In the genomic region with DNA sequence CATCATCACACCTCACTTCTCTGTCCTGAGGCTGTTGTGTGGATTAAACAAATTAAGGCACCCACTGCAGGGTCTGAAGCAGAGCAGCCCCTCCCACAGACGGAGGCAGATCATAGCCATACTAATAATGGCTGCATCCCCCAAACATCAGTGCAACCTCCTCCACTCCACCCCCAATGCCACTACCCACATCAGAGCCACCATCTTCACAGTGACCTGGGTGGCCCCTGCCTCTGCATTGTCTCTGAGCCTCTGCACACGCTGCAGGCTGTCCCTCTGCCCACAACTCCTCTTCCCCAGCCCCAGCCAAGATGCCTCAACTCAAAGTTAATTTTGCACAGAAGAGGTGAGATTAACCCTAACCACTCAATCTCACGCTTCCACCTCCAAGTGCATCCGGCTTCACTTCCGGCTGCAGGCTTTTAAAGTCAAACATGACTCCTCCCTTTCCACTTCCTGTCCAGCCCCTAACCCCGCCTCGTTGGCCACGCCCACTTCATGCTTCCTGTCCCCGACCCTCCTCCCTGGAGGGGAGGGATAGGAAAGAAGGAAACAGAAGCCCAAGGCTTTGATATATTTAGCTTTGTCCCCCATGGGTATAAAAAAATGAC, we compare ENCODE assay signal across 10 cellular contexts. TPM values are rescaled to one million over a fixed set of nuclear protein-coding genes. Genes with fewer than 3 reads are reported as not detected.
DNase-seq lines count a peak whose midpoint lies in the region; ATAC-seq and TF ChIP-seq lines count a peak whose summit lies in the region.
"Had no signal": no experiment of that assay in that cellular context is flagged by ENCODE, and none has a peak within 500 bp of the region (broad histone marks: within the 10 kb centered on the region; RNA-seq: fewer than 3 reads in every experiment).

No MANE protein-coding gene starts in this region.

- no peak for TF ChIP-seq EP300 in stomach (IDR thresholded peaks at IDR 0.05)

- H3K27ac ChIP-seq in SJCRH30 (no peak overlapping the region), stomach (no peak overlapping the region)
- H3K27ac ChIP-seq: C4-2B, pancreas had no signal

- H3K27me3 ChIP-seq in SJCRH30 = no peaks in the 10 kb centered on the region
- peaks cover 0 to 8% (median 0%) of the 10 kb centered on the region in 3 donors for H3K27me3 ChIP-seq in stomach
- H3K27me3 ChIP-seq: pancreas had no signal

- H3K9me3 ChIP-seq in SJCRH30 (replicated peaks) = no peaks in the 10 kb centered on the region
- H3K9me3 ChIP-seq in stomach = peaks cover 0 to 11% (median 7%) of the 10 kb centered on the region in 4 donors
- H3K9me3 ChIP-seq: pancreas had no signal

- DNase-seq in activated naive CD8-positive, alpha-beta T cell treated with anti-CD3 and anti-CD28 coated beads for 36 hours = no peak
- DNase-seq in SJCRH30 (peak; percentile 29 to 30), activated gamma-delta T cell treated with Interleukin-2 at 50 U/mL for 16 hours (peak; percentile 61), stomach (peak; percentile 50), islet precursor cell (no peak), GDM1 (lab: John Stamatoyannopoulos, UW) (no peak)

- intact Hi-C loops in stomach (cut with DNase I; ENCODE audit: low total_unique reads) = no loop called here

- H3K4me1 Mint-ChIP-seq in activated naive CD8-positive, alpha-beta T cell (ENCODE audit: low read depth) = peaks cover 25% of the 10 kb centered on the region
- peaks cover 19% of the 10 kb centered on the region for H3K4me1 Mint-ChIP-seq in activated naive CD8-positive, alpha-beta T cell treated with anti-CD3 and anti-CD28 coated beads for 36 hours

- 37 to 48% (median 41%) methylated on average over 8 to 9 of the region's 9 CpGs for WGBS in stomach, 5 donors

- peaks cover 4% of the 10 kb centered on the region for H3K27me3 Mint-ChIP-seq in activated naive CD8-positive, alpha-beta T cell
- H3K27me3 Mint-ChIP-seq in activated naive CD8-positive, alpha-beta T cell treated with anti-CD3 and anti-CD28 coated beads for 36 hours = peaks cover 22% of the 10 kb centered on the region

- H3K4me3 Mint-ChIP-seq in activated naive CD8-positive, alpha-beta T cell = no peak overlapping the region
- no peak overlapping the region for H3K4me3 Mint-ChIP-seq in activated naive CD8-positive, alpha-beta T cell treated with anti-CD3 and anti-CD28 coated beads for 36 hours

- peak overlapping the region; percentile 51 for H3K27ac Mint-ChIP-seq in activated naive CD8-positive, alpha-beta T cell
- H3K27ac Mint-ChIP-seq in activated naive CD8-positive, alpha-beta T cell treated with anti-CD3 and anti-CD28 coated beads for 36 hours = no peak overlapping the region

- H3K9me3 Mint-ChIP-seq in activated naive CD8-positive, alpha-beta T cell (ENCODE audit: low read depth) = peaks cover 4% of the 10 kb centered on the region
- H3K9me3 Mint-ChIP-seq in activated naive CD8-positive, alpha-beta T cell treated with anti-CD3 and anti-CD28 coated beads for 36 hours = peaks cover 2% of the 10 kb centered on the region

- no peak overlapping the region for H3K4me3 ChIP-seq in SJCRH30
- no peak overlapping the region for H3K4me3 ChIP-seq in stomach
- H3K4me3 ChIP-seq: pancreas had no signal

- no peaks in the 10 kb centered on the region for H3K36me3 Mint-ChIP-seq in activated naive CD8-positive, alpha-beta T cell
- peaks cover 3% of the 10 kb centered on the region for H3K36me3 Mint-ChIP-seq in activated naive CD8-positive, alpha-beta T cell treated with anti-CD3 and anti-CD28 coated beads for 36 hours

- H3K4me1 ChIP-seq in SJCRH30 (no peaks in the 10 kb centered on the region), stomach (no peaks in the 10 kb centered on the region)
- H3K4me1 ChIP-seq: pancreas had no signal

- TF ChIP-seq POLR2A in stomach (IDR thresholded peaks at IDR 0.05) = no peak

- no peak for TF ChIP-seq CTCF in stomach (IDR thresholded peaks at IDR 0.05)

- H3K36me3 ChIP-seq in SJCRH30 = no peaks in the 10 kb centered on the region
- no peaks in the 10 kb centered on the region for H3K36me3 ChIP-seq in stomach
- H3K36me3 ChIP-seq: pancreas had no signal

- no peak for ATAC-seq in GM19351 (IDR thresholded peaks at IDR 0.05; ENCODE audit: unreplicated experiment)
- ATAC-seq: pancreas had no signal

RNA-seq across cellular contexts. Expression of gene JAKMIP1, which starts 22.7 kb away (rescaled TPM):
- 1 to 10 TPM; 1.0 to 1.6 TPM for total RNA-seq in activated naive CD8-positive, alpha-beta T cell treated with anti-CD3 and anti-CD28 coated beads for 36 hours
- not detected in 2 replicates for total RNA-seq in SJCRH30 (2014; rRNA removed; shearing (Covaris generic))
- total RNA-seq in stomach = 10 to 100 TPM in 1 of 5 donors, under 1 TPM in 2, not detected in 2; 0.18 to 10.3 (median 0.87) TPM
- polyA plus RNA-seq in stomach = under 1 TPM; 0.40 to 0.62 (median 0.46) TPM

Comparison
In these comparisons a context has a peak if more than half of its experiments do, and no peak if none do; other contexts are left out.
1. DNase-seq: peak in SJCRH30 (2 of 2), activated gamma-delta T cell treated with Interleukin-2 at 50 U/mL for 16 hours (single experiment) and stomach (single experiment); none in activated naive CD8-positive, alpha-beta T cell treated with anti-CD3 and anti-CD28 coated beads for 36 hours (single experiment), islet precursor cell (single experiment) and GDM1 (single experiment).